Comparison of ENCODE assay signal across 12 cellular contexts in the genomic region with DNA sequence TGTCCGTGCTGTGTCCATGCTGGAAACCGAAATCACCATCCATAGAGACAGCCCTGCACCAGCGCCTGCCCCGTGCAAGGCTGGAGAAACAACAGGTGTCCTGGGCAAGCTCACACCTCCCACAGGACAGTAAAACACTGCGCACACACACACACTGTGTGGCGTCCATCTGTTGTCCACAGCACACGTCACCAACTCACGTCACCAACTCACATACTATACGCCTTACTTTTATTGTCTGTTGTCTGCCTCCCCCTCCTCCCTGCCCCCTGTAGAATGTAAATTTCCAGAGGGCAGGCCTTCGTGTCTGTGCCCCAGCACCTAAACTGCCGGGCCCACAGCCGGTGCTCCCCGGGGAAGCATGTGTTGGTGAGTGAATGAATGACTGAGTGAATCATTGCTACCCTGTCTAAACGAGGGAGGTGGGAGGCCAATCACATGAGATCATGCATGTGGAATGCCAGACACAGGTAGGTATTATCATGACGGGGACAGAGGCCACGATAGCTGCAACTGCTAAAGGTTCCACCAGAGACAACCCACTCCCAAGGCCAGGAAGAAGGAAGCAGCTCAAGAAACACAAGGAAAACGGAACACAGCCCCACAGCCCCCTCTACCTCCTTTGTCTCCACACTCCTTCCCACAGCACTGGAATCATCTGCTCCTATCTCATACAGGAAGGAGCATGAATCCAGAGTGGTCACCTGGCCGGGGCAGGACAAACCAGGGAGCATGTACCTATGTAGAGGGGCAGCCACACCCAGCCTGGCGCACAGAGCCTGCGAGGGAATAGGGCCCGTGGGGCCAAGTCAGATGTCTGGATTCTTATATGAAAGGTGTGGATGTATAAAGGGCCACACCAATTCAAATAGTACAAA. TPM values are rescaled to one million over a fixed set of nuclear protein-coding genes. Genes with fewer than 3 reads are reported as not detected.
A peak's percentile ranks its signal among the peaks of the same experiment; 100 is the strongest.
DNase-seq lines count a peak whose midpoint lies in the region; ATAC-seq and TF ChIP-seq lines count a peak whose summit lies in the region.
"Had no signal": no experiment of that assay in that cellular context is flagged by ENCODE, and none has a peak within 500 bp of the region (broad histone marks: within the 10 kb centered on the region; RNA-seq: fewer than 3 reads in every experiment).

No MANE protein-coding gene starts in this region.

- DNase-seq in COLO668 (lab: John Stamatoyannopoulos, UW; ENCODE audit: unreplicated experiment): peak; percentile 1
- DNase-seq in RWPE2 (ENCODE audit: low spot score): peak; percentile 58
- DNase-seq in epithelial cell of esophagus (ENCODE audit: low read depth): peak; percentile 37
- peak; percentile 64 for DNase-seq in posterior vena cava (ENCODE audit: low spot score)
- no peak for DNase-seq in OCI-M2 (lab: John Stamatoyannopoulos, UW; ENCODE audit: unreplicated experiment)
- no peak for DNase-seq in activated gamma-delta T cell treated with Interleukin-2 at 50 U/mL for 16 hours
- DNase-seq: DMS 273 treated with DMSO at 0.1 percent for 48 hours; stimulated activated CD4-positive, alpha-beta T cell treated with anti-CD3 and anti-CD28 coated beads, Interleukin-4, amount 100 ng/mL, for 4 hours had no signal

- TF ChIP-seq CTCF in RWPE2 (IDR thresholded peaks at IDR 0.05; ENCODE audit: poor library complexity, severe bottlenecking): no peak
- TF ChIP-seq CTCF in epithelial cell of esophagus (IDR thresholded peaks at IDR 0.05; ENCODE audit: insufficient read depth, low read depth, low read length, missing control alignments): no peak

- no peak overlapping the region for H3K27ac ChIP-seq in RWPE2 (ENCODE audit: poor library complexity, severe bottlenecking)

- H3K36me3 ChIP-seq in RWPE2 (ENCODE audit: low read depth): peaks cover 4% of the 10 kb centered on the region; the same call in 1 of the 2 replicates

- no peaks in the 10 kb centered on the region for H3K4me1 ChIP-seq in RWPE2 (ENCODE audit: insufficient read depth, poor library complexity, severe bottlenecking)

- ATAC-seq in RWPE2 (ENCODE audit: low read depth): peak; percentile 32; the same call in 2 of the 3 replicates
- no peak for ATAC-seq in GM18498 (IDR thresholded peaks at IDR 0.05; ENCODE audit: unreplicated experiment)

- H3K27me3 ChIP-seq in RWPE2 (ENCODE audit: insufficient read depth, poor library complexity, severe bottlenecking): no peaks in the 10 kb centered on the region

- intact Hi-C loops in posterior vena cava (cut with DNase I): no loop called here

- H3K4me3 ChIP-seq in RWPE2 (ENCODE audit: severe bottlenecking) (no peak overlapping the region), epithelial cell of esophagus (ENCODE audit: low read length) (no peak overlapping the region)

- no peaks in the 10 kb centered on the region for H3K9me3 ChIP-seq in RWPE2 (ENCODE audit: severe bottlenecking)

RNA-seq across cellular contexts. Expression of a gene that starts 41.9 kb away (rescaled TPM):
- total RNA-seq in posterior vena cava: 10 to 100 TPM; 25.2 to 33.6 TPM

RNA-seq across cellular contexts. Expression of a gene that starts 47.9 kb away (rescaled TPM):
- not detected for total RNA-seq in posterior vena cava
- total RNA-seq: epithelial cell of proximal tubule, H4, renal cortical epithelial cell had no signal

Comparison
In these comparisons a context has a peak if more than half of its experiments do, and no peak if none do; other contexts are left out.
1. DNase-seq: peak in COLO668 (single experiment), RWPE2 (single experiment), epithelial cell of esophagus (single experiment) and posterior vena cava (single experiment); none in OCI-M2 (single experiment) and activated gamma-delta T cell treated with Interleukin-2 at 50 U/mL for 16 hours (single experiment).